ENCODE assay signal across 15 cellular contexts in the genomic region with DNA sequence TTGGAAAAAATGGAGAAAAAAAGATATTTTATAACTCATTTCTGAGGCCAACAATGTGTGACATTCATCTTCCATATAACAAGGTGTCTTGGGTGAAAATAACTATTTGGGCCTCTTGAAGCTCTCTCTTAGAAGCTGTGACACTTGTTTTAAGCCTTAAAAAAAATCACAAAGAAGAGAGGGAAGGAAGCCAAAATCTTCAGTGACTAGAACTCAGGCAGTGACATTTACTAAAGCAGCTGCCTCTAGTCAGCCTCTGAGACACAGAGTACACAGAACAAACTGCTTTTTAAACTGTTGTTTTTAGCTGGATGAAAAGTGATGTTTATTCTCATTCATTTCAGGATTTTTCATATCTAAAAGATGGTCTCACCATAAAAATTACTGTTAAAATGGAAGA.
DNase-seq lines count a peak whose midpoint lies in the region; ATAC-seq and TF ChIP-seq lines count a peak whose summit lies in the region.
"Had no signal": no experiment of that assay in that cellular context is flagged by ENCODE, and none has a peak within 500 bp of the region (broad histone marks: within the 10 kb centered on the region; RNA-seq: fewer than 3 reads in every experiment).

No MANE protein-coding gene starts in this region.

- no TSS peak for BruUV-seq in OCI-LY7 (replicated peaks; lab: Mats Ljungman, UMichigan)

- no peaks in the 10 kb centered on the region for H3K36me3 ChIP-seq in OCI-LY7 (ENCODE audit: insufficient read depth, low read length)
- H3K36me3 ChIP-seq: BLaER1 treated with 17β-estradiol and CSF1 and Interleukin-3, amounts not matched to agents 10 nM and 100 nM had no signal

- no peaks in the 10 kb centered on the region for H3K79me2 ChIP-seq in OCI-LY7 (ENCODE audit: insufficient read depth, low read depth, low read length)

- H2AFZ ChIP-seq in OCI-LY7 (ENCODE audit: low read length) = 0 out of 2 replicates have a peak overlapping the region, but pooled peaks have one; percentile 2
- H2AFZ ChIP-seq: GM23248 had no signal

- ATAC-seq in HG03097 (IDR thresholded peaks at IDR 0.05; ENCODE audit: low FRiP score, unreplicated experiment) = no peak

- DNase-seq in DMS 273 (lab: John Stamatoyannopoulos, UW; ENCODE audit: unreplicated experiment) = peak; percentile 6
- no peak for DNase-seq in DMS 273 treated with DMSO at 0.1 percent for 48 hours (lab: John Stamatoyannopoulos, UW)
- peak; percentile 29 for DNase-seq in Ammon's horn (ENCODE audit: low spot score)
- DNase-seq in OCI-LY7 (ENCODE audit: low spot score) = no peak
- peak; percentile 16 for DNase-seq in medulla oblongata (ENCODE audit: extremely low spot score)
- DNase-seq in NCI-H748 (lab: John Stamatoyannopoulos, UW; ENCODE audit: unreplicated experiment) = no peak
- no peak for DNase-seq in NCI-H1048 (lab: John Stamatoyannopoulos, UW)
- DNase-seq: AML-193; CD4-positive, CD25-positive, alpha-beta regulatory T cell; DND-41; GDM1; GM23248 had no signal

- H3K27ac ChIP-seq in OCI-LY7 (ENCODE audit: low read depth, low read length, poor library complexity, severe bottlenecking) = no peak overlapping the region
- H3K27ac ChIP-seq: 22Rv1; BLaER1 treated with 17β-estradiol and CSF1 and Interleukin-3, amounts not matched to agents 10 nM and 100 nM; GM23248 had no signal

- no peak overlapping the region for H3K4me3 ChIP-seq in OCI-LY7 (ENCODE audit: low read depth, low read length, poor library complexity, severe bottlenecking)
- H3K4me3 ChIP-seq: BLaER1 treated with 17β-estradiol and CSF1 and Interleukin-3, amounts not matched to agents 10 nM and 100 nM; GM23248 had no signal

- H4K20me1 ChIP-seq in OCI-LY7 (ENCODE audit: insufficient read depth, low read length) = no peaks in the 10 kb centered on the region
- H4K20me1 ChIP-seq: BLaER1 treated with 17β-estradiol and CSF1 and Interleukin-3, amounts not matched to agents 10 nM and 100 nM had no signal

- no peaks in the 10 kb centered on the region for H3K4me1 ChIP-seq in OCI-LY7 (ENCODE audit: insufficient read depth, low read length, poor library complexity, severe bottlenecking)
- H3K4me1 ChIP-seq: BLaER1 treated with 17β-estradiol and CSF1 and Interleukin-3, amounts not matched to agents 10 nM and 100 nM had no signal

- TF ChIP-seq CTCF in OCI-LY7 (conservative IDR thresholded peaks at IDR 0.05; ENCODE audit: low read length) = no peak

- H3K4me2 ChIP-seq in OCI-LY7 (ENCODE audit: low read length) = no peak overlapping the region
- H3K4me2 ChIP-seq: BLaER1 treated with 17β-estradiol and CSF1 and Interleukin-3, amounts not matched to agents 10 nM and 100 nM had no signal

- POLR2A ChIA-PET in OCI-LY7 (lab: Charles Lee) = interaction anchor here (0.6 to 1.6 kb wide), 6 partner anchors 9 to 91 kb away, joined by 3 to 13 read pairs (median 4); no protein-coding TSS in a partner anchor

- no peaks in the 10 kb centered on the region for H3K9me2 ChIP-seq in OCI-LY7 (ENCODE audit: insufficient read depth, low read length)

- intact Hi-C loops in OCI-LY7 (cut with micrococcal nuclease; ENCODE audit: unreplicated experiment) = no loop called here

- peaks cover 11% of the 10 kb centered on the region; the same call in 1 of the 2 replicates for H3K9me3 ChIP-seq in OCI-LY7 (ENCODE audit: low read length)
- H3K9me3 ChIP-seq: BLaER1 treated with 17β-estradiol and CSF1 and Interleukin-3, amounts not matched to agents 10 nM and 100 nM had no signal

- CTCF ChIA-PET in OCI-LY7 (lab: Charles Lee; ENCODE audit: unreplicated experiment) = no interaction called here

Comparison
In these comparisons a context has a peak if more than half of its experiments do, and no peak if none do; other contexts are left out.
1. DNase-seq: peak in DMS 273 (single experiment), Ammon's horn (single experiment) and medulla oblongata (single experiment); none in DMS 273 treated with DMSO at 0.1 percent for 48 hours (single experiment), OCI-LY7 (single experiment), NCI-H748 (single experiment) and NCI-H1048 (single experiment).